Comparison of ENCODE assay signal across 1 cellular context in genomic region chr6:16681260-16681873, GRCh38.
TF ChIP-seq lines count a peak whose summit lies in the region.

No MANE protein-coding gene starts in this region.

TF ChIP-seq in HepG2, 621 proteins besides CTCF, POLR2A, EP300 and RAD21 (continued from another document and continues in another):
- TF ChIP-seq, protein P1, sequence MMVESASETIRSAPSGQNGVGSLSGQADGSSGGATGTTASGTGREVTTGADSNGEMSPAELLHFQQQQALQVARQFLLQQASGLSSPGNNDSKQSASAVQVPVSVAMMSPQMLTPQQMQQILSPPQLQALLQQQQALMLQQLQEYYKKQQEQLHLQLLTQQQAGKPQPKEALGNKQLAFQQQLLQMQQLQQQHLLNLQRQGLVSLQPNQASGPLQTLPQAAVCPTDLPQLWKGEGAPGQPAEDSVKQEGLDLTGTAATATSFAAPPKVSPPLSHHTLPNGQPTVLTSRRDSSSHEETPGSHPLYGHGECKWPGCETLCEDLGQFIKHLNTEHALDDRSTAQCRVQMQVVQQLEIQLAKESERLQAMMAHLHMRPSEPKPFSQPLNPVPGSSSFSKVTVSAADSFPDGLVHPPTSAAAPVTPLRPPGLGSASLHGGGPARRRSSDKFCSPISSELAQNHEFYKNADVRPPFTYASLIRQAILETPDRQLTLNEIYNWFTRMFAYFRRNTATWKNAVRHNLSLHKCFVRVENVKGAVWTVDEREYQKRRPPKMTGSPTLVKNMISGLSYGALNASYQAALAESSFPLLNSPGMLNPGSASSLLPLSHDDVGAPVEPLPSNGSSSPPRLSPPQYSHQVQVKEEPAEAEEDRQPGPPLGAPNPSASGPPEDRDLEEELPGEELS (CRISPR knock-in tag; IDR thresholded peaks at IDR 0.05), result peak; percentile 63; the same call in 1 of the 2 replicates
- TF ChIP-seq, protein P2, sequence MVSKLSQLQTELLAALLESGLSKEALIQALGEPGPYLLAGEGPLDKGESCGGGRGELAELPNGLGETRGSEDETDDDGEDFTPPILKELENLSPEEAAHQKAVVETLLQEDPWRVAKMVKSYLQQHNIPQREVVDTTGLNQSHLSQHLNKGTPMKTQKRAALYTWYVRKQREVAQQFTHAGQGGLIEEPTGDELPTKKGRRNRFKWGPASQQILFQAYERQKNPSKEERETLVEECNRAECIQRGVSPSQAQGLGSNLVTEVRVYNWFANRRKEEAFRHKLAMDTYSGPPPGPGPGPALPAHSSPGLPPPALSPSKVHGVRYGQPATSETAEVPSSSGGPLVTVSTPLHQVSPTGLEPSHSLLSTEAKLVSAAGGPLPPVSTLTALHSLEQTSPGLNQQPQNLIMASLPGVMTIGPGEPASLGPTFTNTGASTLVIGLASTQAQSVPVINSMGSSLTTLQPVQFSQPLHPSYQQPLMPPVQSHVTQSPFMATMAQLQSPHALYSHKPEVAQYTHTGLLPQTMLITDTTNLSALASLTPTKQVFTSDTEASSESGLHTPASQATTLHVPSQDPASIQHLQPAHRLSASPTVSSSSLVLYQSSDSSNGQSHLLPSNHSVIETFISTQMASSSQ (IDR thresholded peaks at IDR 0.05; ENCODE audit: low read depth), result 0 out of 2 replicates have a peak, but pooled peaks have one; percentile 11
- TF ChIP-seq, protein P2 (CRISPR knock-in tag; IDR thresholded peaks at IDR 0.05; ENCODE audit: borderline replicate concordance), result no peak
- no peak for TF ChIP-seq ZNF513 (CRISPR knock-in tag; conservative IDR thresholded peaks at IDR 0.05)
- peak; percentile 69; the same call in 1 of the 2 replicates for TF ChIP-seq IRF2 (CRISPR knock-in tag; IDR thresholded peaks at IDR 0.05)
- TF ChIP-seq CREB1 (IDR thresholded peaks at IDR 0.05), result 0 out of 2 replicates have a peak, but pooled peaks have one; percentile 21
- TF ChIP-seq CREB1 (CRISPR knock-in tag; IDR thresholded peaks at IDR 0.05), result peak; percentile 63; the same call in 1 of the 2 replicates
- peak; percentile 72 for TF ChIP-seq MED1 (CRISPR knock-in tag; IDR thresholded peaks at IDR 0.05)
- TF ChIP-seq ERF (CRISPR knock-in tag; IDR thresholded peaks at IDR 0.05), result peak; percentile 77; the same call in 1 of the 2 replicates
- peak; percentile 76 for TF ChIP-seq TCF7 (IDR thresholded peaks at IDR 0.05; ENCODE audit: low read depth)
- peak; percentile 51; the same call in 1 of the 2 replicates for TF ChIP-seq TFE3 (CRISPR knock-in tag; IDR thresholded peaks at IDR 0.05)
- TF ChIP-seq ATF7 (IDR thresholded peaks at IDR 0.05), result peak; percentile 49; the same call in 1 of the 2 replicates
- no peak for TF ChIP-seq ATF7 (CRISPR knock-in tag; IDR thresholded peaks at IDR 0.05)
- 0 out of 2 replicates have a peak, but pooled peaks have one; percentile 43 for TF ChIP-seq MEF2D (CRISPR knock-in tag; IDR thresholded peaks at IDR 0.05)
- TF ChIP-seq ATF3 (CRISPR knock-in tag; IDR thresholded peaks at IDR 0.05), result peak; percentile 58; the same call in 1 of the 2 replicates
- no peak for TF ChIP-seq ZNF446 (CRISPR knock-in tag; IDR thresholded peaks at IDR 0.05)
- no peak for TF ChIP-seq ZFP82 (CRISPR knock-in tag; IDR thresholded peaks at IDR 0.05; ENCODE audit: borderline replicate concordance)
- peak; percentile 97 for TF ChIP-seq CEBPB (IDR thresholded peaks at IDR 0.05; ENCODE audit: borderline replicate concordance, low read depth, low read length)
- TF ChIP-seq, protein P3, sequence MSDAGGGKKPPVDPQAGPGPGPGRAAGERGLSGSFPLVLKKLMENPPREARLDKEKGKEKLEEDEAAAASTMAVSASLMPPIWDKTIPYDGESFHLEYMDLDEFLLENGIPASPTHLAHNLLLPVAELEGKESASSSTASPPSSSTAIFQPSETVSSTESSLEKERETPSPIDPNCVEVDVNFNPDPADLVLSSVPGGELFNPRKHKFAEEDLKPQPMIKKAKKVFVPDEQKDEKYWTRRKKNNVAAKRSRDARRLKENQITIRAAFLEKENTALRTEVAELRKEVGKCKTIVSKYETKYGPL (CRISPR knock-in tag; IDR thresholded peaks at IDR 0.05), result peak; percentile 87
- no peak for TF ChIP-seq FUBP1 (CRISPR knock-in tag; IDR thresholded peaks at IDR 0.05; ENCODE audit: borderline replicate concordance)
- no peak for TF ChIP-seq ZNF75D (CRISPR knock-in tag; IDR thresholded peaks at IDR 0.05; ENCODE audit: borderline replicate concordance)
- TF ChIP-seq, protein P4, sequence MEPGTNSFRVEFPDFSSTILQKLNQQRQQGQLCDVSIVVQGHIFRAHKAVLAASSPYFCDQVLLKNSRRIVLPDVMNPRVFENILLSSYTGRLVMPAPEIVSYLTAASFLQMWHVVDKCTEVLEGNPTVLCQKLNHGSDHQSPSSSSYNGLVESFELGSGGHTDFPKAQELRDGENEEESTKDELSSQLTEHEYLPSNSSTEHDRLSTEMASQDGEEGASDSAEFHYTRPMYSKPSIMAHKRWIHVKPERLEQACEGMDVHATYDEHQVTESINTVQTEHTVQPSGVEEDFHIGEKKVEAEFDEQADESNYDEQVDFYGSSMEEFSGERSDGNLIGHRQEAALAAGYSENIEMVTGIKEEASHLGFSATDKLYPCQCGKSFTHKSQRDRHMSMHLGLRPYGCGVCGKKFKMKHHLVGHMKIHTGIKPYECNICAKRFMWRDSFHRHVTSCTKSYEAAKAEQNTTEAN (CRISPR knock-in tag; conservative IDR thresholded peaks at IDR 0.05), result peak; percentile 68; the same call in 1 of the 2 replicates
- peak; percentile 97 for TF ChIP-seq FOSL2 (CRISPR knock-in tag; IDR thresholded peaks at IDR 0.05)
- peak; percentile 87 for TF ChIP-seq ZNF644 (CRISPR knock-in tag; IDR thresholded peaks at IDR 0.05; ENCODE audit: low read depth)
- TF ChIP-seq ZNF24 (IDR thresholded peaks at IDR 0.05), result 0 out of 2 replicates have a peak, but pooled peaks have one; percentile 22
- TF ChIP-seq MAFF (IDR thresholded peaks at IDR 0.05; ENCODE audit: low read depth, low read length), result peak; percentile 64
- TF ChIP-seq ZNF7 (CRISPR knock-in tag; IDR thresholded peaks at IDR 0.05), result no peak
- TF ChIP-seq CSRNP1 (CRISPR knock-in tag; IDR thresholded peaks at IDR 0.05), result 0 out of 2 replicates have a peak, but pooled peaks have one; percentile 45
- TF ChIP-seq SP1 (IDR thresholded peaks at IDR 0.05), result no peak
- TF ChIP-seq SP1 (CRISPR knock-in tag; IDR thresholded peaks at IDR 0.05), result no peak
- peak; percentile 59; the same call in 1 of the 2 replicates for TF ChIP-seq TBX3 (IDR thresholded peaks at IDR 0.05; ENCODE audit: borderline replicate concordance)
- TF ChIP-seq ESRRA (CRISPR knock-in tag; IDR thresholded peaks at IDR 0.05; ENCODE audit: low read depth), result no peak
- TF ChIP-seq ATM (IDR thresholded peaks at IDR 0.05; ENCODE audit: borderline replicate concordance), result peak; percentile 85; the same call in 1 of the 2 replicates
- peak; percentile 37; the same call in 1 of the 2 replicates for TF ChIP-seq MAX (IDR thresholded peaks at IDR 0.05)
- no peak for TF ChIP-seq ATF5 (CRISPR knock-in tag; IDR thresholded peaks at IDR 0.05; ENCODE audit: low read depth)
- no peak for TF ChIP-seq ELF4 (CRISPR knock-in tag; IDR thresholded peaks at IDR 0.05; ENCODE audit: borderline replicate concordance)
- 0 out of 2 replicates have a peak, but pooled peaks have one; percentile 37 for TF ChIP-seq ZMYM3 (CRISPR knock-in tag; IDR thresholded peaks at IDR 0.05)
- TF ChIP-seq ZNF451 (CRISPR knock-in tag; IDR thresholded peaks at IDR 0.05), result no peak
- no peak for TF ChIP-seq TEAD2 (CRISPR knock-in tag; IDR thresholded peaks at IDR 0.05)
- no peak for TF ChIP-seq ZNF335 (CRISPR knock-in tag; IDR thresholded peaks at IDR 0.05)
- TF ChIP-seq FOXA1 (IDR thresholded peaks at IDR 0.05), result no peak
- TF ChIP-seq FOXA1 (CRISPR knock-in tag; IDR thresholded peaks at IDR 0.05), result peak; percentile 65
- TF ChIP-seq GATAD1 (CRISPR knock-in tag; IDR thresholded peaks at IDR 0.05), result 0 out of 2 replicates have a peak, but pooled peaks have one; percentile 47
- TF ChIP-seq GATAD2A (CRISPR knock-in tag; IDR thresholded peaks at IDR 0.05), result peak; percentile 93
